In the genomic region with DNA sequence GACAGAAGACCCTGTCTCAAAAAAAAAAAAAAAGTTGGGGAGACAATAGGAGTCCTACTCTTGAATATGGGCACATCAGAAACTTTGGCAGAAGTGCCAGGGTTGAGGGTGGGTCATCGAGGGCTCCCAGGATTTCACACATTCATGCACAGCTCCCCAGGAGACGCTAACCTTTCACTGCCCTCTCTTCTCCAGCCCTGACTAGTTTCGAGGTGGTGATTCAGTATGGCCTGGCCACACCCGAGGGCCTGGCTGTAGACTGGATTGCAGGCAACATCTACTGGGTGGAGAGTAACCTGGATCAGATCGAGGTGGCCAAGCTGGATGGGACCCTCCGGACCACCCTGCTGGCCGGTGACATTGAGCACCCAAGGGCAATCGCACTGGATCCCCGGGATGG, we compare ENCODE assay signal across 1 cellular context.
TF ChIP-seq lines count a peak whose summit lies in the region.

No MANE protein-coding gene starts in this region.

TF ChIP-seq in HCT116, 20 proteins besides CTCF, POLR2A, EP300 and RAD21:
- TF ChIP-seq EZH2 (IDR thresholded peaks at IDR 0.05) (no peak), TCF7L2 (IDR thresholded peaks at IDR 0.05; ENCODE audit: borderline replicate concordance, extremely low read depth, insufficient read depth, insufficient read length) (no peak), CEBPB (IDR thresholded peaks at IDR 0.05; ENCODE audit: low read depth) (no peak), JUND (IDR thresholded peaks at IDR 0.05) (no peak), EGR1 (IDR thresholded peaks at IDR 0.05; ENCODE audit: low read depth) (no peak), EZH2phosphoT487 (IDR thresholded peaks at IDR 0.05; ENCODE audit: borderline replicate concordance) (no peak), SIN3A (IDR thresholded peaks at IDR 0.05; ENCODE audit: low read depth) (no peak), SRF (IDR thresholded peaks at IDR 0.05; ENCODE audit: low read depth) (no peak)
- TF ChIP-seq, protein P1, sequence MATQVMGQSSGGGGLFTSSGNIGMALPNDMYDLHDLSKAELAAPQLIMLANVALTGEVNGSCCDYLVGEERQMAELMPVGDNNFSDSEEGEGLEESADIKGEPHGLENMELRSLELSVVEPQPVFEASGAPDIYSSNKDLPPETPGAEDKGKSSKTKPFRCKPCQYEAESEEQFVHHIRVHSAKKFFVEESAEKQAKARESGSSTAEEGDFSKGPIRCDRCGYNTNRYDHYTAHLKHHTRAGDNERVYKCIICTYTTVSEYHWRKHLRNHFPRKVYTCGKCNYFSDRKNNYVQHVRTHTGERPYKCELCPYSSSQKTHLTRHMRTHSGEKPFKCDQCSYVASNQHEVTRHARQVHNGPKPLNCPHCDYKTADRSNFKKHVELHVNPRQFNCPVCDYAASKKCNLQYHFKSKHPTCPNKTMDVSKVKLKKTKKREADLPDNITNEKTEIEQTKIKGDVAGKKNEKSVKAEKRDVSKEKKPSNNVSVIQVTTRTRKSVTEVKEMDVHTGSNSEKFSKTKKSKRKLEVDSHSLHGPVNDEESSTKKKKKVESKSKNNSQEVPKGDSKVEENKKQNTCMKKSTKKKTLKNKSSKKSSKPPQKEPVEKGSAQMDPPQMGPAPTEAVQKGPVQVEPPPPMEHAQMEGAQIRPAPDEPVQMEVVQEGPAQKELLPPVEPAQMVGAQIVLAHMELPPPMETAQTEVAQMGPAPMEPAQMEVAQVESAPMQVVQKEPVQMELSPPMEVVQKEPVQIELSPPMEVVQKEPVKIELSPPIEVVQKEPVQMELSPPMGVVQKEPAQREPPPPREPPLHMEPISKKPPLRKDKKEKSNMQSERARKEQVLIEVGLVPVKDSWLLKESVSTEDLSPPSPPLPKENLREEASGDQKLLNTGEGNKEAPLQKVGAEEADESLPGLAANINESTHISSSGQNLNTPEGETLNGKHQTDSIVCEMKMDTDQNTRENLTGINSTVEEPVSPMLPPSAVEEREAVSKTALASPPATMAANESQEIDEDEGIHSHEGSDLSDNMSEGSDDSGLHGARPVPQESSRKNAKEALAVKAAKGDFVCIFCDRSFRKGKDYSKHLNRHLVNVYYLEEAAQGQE (IDR thresholded peaks at IDR 0.05; ENCODE audit: low read depth), result no peak
- TF ChIP-seq, protein P2, sequence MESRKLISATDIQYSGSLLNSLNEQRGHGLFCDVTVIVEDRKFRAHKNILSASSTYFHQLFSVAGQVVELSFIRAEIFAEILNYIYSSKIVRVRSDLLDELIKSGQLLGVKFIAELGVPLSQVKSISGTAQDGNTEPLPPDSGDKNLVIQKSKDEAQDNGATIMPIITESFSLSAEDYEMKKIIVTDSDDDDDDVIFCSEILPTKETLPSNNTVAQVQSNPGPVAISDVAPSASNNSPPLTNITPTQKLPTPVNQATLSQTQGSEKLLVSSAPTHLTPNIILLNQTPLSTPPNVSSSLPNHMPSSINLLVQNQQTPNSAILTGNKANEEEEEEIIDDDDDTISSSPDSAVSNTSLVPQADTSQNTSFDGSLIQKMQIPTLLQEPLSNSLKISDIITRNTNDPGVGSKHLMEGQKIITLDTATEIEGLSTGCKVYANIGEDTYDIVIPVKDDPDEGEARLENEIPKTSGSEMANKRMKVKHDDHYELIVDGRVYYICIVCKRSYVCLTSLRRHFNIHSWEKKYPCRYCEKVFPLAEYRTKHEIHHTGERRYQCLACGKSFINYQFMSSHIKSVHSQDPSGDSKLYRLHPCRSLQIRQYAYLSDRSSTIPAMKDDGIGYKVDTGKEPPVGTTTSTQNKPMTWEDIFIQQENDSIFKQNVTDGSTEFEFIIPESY (IDR thresholded peaks at IDR 0.05; ENCODE audit: extremely low read depth, insufficient replicate concordance, low read length), result no peak
- TF ChIP-seq, protein P3, sequence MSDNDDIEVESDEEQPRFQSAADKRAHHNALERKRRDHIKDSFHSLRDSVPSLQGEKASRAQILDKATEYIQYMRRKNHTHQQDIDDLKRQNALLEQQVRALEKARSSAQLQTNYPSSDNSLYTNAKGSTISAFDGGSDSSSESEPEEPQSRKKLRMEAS (IDR thresholded peaks at IDR 0.05), result no peak
